2 cellular contexts compared by ENCODE assay signal in genomic region chr3:31862861-31863260, GRCh38.
TF ChIP-seq lines count a peak whose summit lies in the region.

No MANE protein-coding gene starts in this region.

TF ChIP-seq in IMR-90, 13 proteins besides CTCF, POLR2A, EP300 and RAD21:
- TF ChIP-seq RFX5 (IDR thresholded peaks at IDR 0.05; ENCODE audit: low read depth, low read length) (no peak), CEBPB (IDR thresholded peaks at IDR 0.05; ENCODE audit: low read depth, low read length) (no peak), RCOR1 (IDR thresholded peaks at IDR 0.05; ENCODE audit: insufficient replicate concordance, low read length) (no peak)

TF ChIP-seq in GM12891, 5 proteins besides CTCF, POLR2A, EP300 and RAD21 (continued from another document):
- TF ChIP-seq TAF1 (IDR thresholded peaks at IDR 0.05; ENCODE audit: low read depth, low read length) (no peak), SPI1 (IDR thresholded peaks at IDR 0.05; ENCODE audit: low read depth, low read length) (no peak), POU2F2 (IDR thresholded peaks at IDR 0.05; ENCODE audit: low read depth, low read length) (no peak), POLR2AphosphoS5 (IDR thresholded peaks at IDR 0.05; ENCODE audit: low read depth, low read length) (no peak)
